ENCODE assay signal across 16 cellular contexts in the genomic region with DNA sequence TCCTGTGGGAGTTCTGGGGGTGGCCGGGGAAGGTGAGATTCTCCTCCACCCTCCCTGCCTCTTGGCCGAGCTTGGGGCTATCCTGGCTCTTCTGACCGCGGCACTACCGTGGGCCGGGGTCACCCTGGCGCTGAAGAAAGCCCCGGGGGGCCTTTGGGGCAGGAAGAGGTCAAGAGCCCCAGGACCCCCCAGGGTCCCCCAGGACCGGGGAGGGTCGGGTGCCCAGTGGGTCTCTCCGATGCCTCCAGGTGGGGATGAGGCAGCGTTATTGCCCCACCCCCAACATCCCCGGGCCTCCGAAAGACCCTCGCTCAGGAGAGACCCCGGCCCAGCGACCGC. TPM values are rescaled to one million over a fixed set of nuclear protein-coding genes. Genes with fewer than 3 reads are reported as not detected.
A peak's percentile ranks its signal among the peaks of the same experiment; 100 is the strongest.
DNase-seq lines count a peak whose midpoint lies in the region; TF ChIP-seq lines count a peak whose summit lies in the region.
"Had no signal": no experiment of that assay in that cellular context is flagged by ENCODE, and none has a peak within 500 bp of the region (broad histone marks: within the 10 kb centered on the region; RNA-seq: fewer than 3 reads in every experiment).

No MANE protein-coding gene starts in this region.

- H2BK120ac ChIP-seq in mesendoderm (ENCODE audit: low read depth, low read length), result no peak overlapping the region

- no peaks in the 10 kb centered on the region for H3K9me3 ChIP-seq in adrenal gland (replicated peaks in 1 of 3)
- no peaks in the 10 kb centered on the region for H3K9me3 ChIP-seq in suprapubic skin
- H3K9me3 ChIP-seq: neutrophil had no signal

- H3K4me1 ChIP-seq in adrenal gland (replicated peaks in 1 of 2) (peaks cover 34 to 46% of the 10 kb centered on the region in 2 donors), suprapubic skin (peaks cover 20% of the 10 kb centered on the region), mesendoderm (ENCODE audit: control insufficient read depth, low read depth, low read length) (no peaks in the 10 kb centered on the region)

- H3K36me3 Mint-ChIP-seq in nephron (ENCODE audit: low read depth), result no peaks in the 10 kb centered on the region

- H3K4ac ChIP-seq in mesendoderm (ENCODE audit: low read depth, low read length), result no peak overlapping the region

- no peak overlapping the region for H3K23ac ChIP-seq in mesendoderm (ENCODE audit: low read length)

- TF ChIP-seq POLR2A in adrenal gland (IDR thresholded peaks at IDR 0.05), result no peak
- TF ChIP-seq POLR2A in suprapubic skin (IDR thresholded peaks at IDR 0.05), result no peak

- intact Hi-C loops in adrenal gland (cut with DNase I), result loop anchor here in 1 of 2 donors (10.0 kb wide), 1 partner anchor 75 kb away; the partner anchor contains the start of genes UTF1 and VENTX

- H3K4me3 Mint-ChIP-seq in nephron, result peak overlapping the region; percentile 65 to 78 (median 67)

- no peak for TF ChIP-seq EP300 in suprapubic skin (IDR thresholded peaks at IDR 0.05)

- peak overlapping the region; percentile 69 to 91 (median 84) for H3K27ac ChIP-seq in adrenal gland
- no peak overlapping the region for H3K27ac ChIP-seq in suprapubic skin
- no peak overlapping the region for H3K27ac ChIP-seq in mesendoderm (ENCODE audit: low read depth, low read length)
- H3K27ac ChIP-seq: neutrophil had no signal

- H3K79me1 ChIP-seq in mesendoderm (ENCODE audit: low read length), result no peaks in the 10 kb centered on the region

- peak overlapping the region in 1 of 3 experiments; percentile 66 for H3K27ac Mint-ChIP-seq in nephron

- H3K4me3 ChIP-seq in H7 (ENCODE audit: insufficient read depth, low read depth, low read length), result peak overlapping the region; percentile 25
- peak overlapping the region in 1 of 4 donors; percentile 86 for H3K4me3 ChIP-seq in adrenal gland
- H3K4me3 ChIP-seq in suprapubic skin, result peak overlapping the region; percentile 58
- H3K4me3 ChIP-seq in mesendoderm (ENCODE audit: low read length), result no peak overlapping the region
- H3K4me3 ChIP-seq: GM12878 had no signal

- peaks cover 13% of the 10 kb centered on the region for H3K27me3 Mint-ChIP-seq in nephron (ENCODE audit: low read depth)

- no peak overlapping the region for H3K9ac ChIP-seq in mesendoderm (ENCODE audit: low read length)

- no peak overlapping the region for H2AK5ac ChIP-seq in mesendoderm (ENCODE audit: low read length)

- 0 to 9% (median 6%) methylated on average over 2 to 16 of the region's 18 CpGs; no CpG with 5 or more reads in 1 of the 4 donors for WGBS in adrenal gland, 4 donors
- 0% methylated on average over 1 of the region's 18 CpGs for WGBS in suprapubic skin
- WGBS in mesendoderm (ENCODE audit: extremely low coverage, insufficient coverage, low lambda C conversion rate), result no CpG with 5 or more reads among the region's 18 CpGs

- no peak overlapping the region for H3K18ac ChIP-seq in mesendoderm (ENCODE audit: low read length)

- H4K5ac ChIP-seq in mesendoderm (ENCODE audit: low read length), result no peak overlapping the region

- no peak overlapping the region for H3K4me2 ChIP-seq in mesendoderm (ENCODE audit: low read length)

- H2BK5ac ChIP-seq in mesendoderm (ENCODE audit: low read length), result no peak overlapping the region

- peaks cover 3% of the 10 kb centered on the region for H3K9me3 Mint-ChIP-seq in nephron

- peaks cover 5% of the 10 kb centered on the region for H3K27me3 ChIP-seq in H7 (ENCODE audit: control insufficient read depth, insufficient read depth, low read length)
- H3K27me3 ChIP-seq in adrenal gland, result no peaks in the 10 kb centered on the region
- H3K27me3 ChIP-seq in suprapubic skin, result peaks cover 68% of the 10 kb centered on the region
- no peaks in the 10 kb centered on the region for H3K27me3 ChIP-seq in mesendoderm (ENCODE audit: insufficient read depth, low read length, poor library complexity)

- H3K79me2 ChIP-seq in mesendoderm (ENCODE audit: control insufficient read depth, insufficient read depth, low read length), result no peaks in the 10 kb centered on the region

- H3K36me3 ChIP-seq in H7 (replicated peaks; ENCODE audit: control insufficient read depth, insufficient read depth, low read length) (peaks cover 2% of the 10 kb centered on the region), adrenal gland (replicated peaks in 1 of 2) (no peaks in the 10 kb centered on the region), suprapubic skin (no peaks in the 10 kb centered on the region), mesendoderm (ENCODE audit: control insufficient read depth, insufficient read depth, low read length) (no peaks in the 10 kb centered on the region)
- H3K36me3 ChIP-seq: neutrophil had no signal

- no peak overlapping the region for H4K8ac ChIP-seq in mesendoderm (ENCODE audit: low read depth, low read length)

- peaks cover 12% of the 10 kb centered on the region for H3K4me1 Mint-ChIP-seq in nephron

- no peak overlapping the region for H3K56ac ChIP-seq in mesendoderm (ENCODE audit: low read length)

- no peak for DNase-seq in H7
- DNase-seq in adrenal gland, result no peak
- peak; percentile 56 for DNase-seq in suprapubic skin (ENCODE audit: low spot score in 2 of 2)
- no peak for DNase-seq in mesendoderm
- no peak for DNase-seq in GF-D8 (lab: John Stamatoyannopoulos, UW)
- no peak for DNase-seq in NK-92 (lab: John Stamatoyannopoulos, UW; ENCODE audit: unreplicated experiment)
- DNase-seq in activated CD4-positive, CD25-positive, alpha-beta regulatory T cell (lab: John Stamatoyannopoulos, UW), result no peak
- DNase-seq: activated CD4-positive, alpha-beta T cell treated with anti-CD3 and anti-CD28 coated beads for 48 hours; activated CD8-positive, alpha-beta memory T cell treated with anti-CD3 and anti-CD28 coated beads, Interleukin-2, amount 50 U/mL, for 48 hours; activated gamma-delta T cell treated with Interleukin-2 at 50 U/mL for 16 hours; NCI-H748 treated with DMSO at 0.1 percent for 48 hours; stimulated activated CD4-positive, alpha-beta T cell treated with anti-CD3 and anti-CD28 coated beads, Interleukin-1b, Interleukin-23, amount 100 ng/mL, for 48 hours; T-helper 9 cell had no signal

- no peak overlapping the region for H2BK15ac ChIP-seq in mesendoderm (replicated peaks; ENCODE audit: low read depth)

- TF ChIP-seq CTCF in adrenal gland (IDR thresholded peaks at IDR 0.05) (no peak), nephron (IDR thresholded peaks at IDR 0.05; ENCODE audit: unreplicated experiment in 3 of 3) (no peak), suprapubic skin (IDR thresholded peaks at IDR 0.05) (no peak)

RNA-seq across cellular contexts. Expression of gene KNDC1, which starts 0.4 kb away (rescaled TPM):
- total RNA-seq in H7 (2014; rRNA removed; shearing (Covaris generic)), result 13.7 and 16.7 TPM in 2 replicates
- 10 to 100 TPM; 12.2 to 93.4 (median 41.5) TPM for total RNA-seq in adrenal gland
- 10 to 100 TPM in 2 of 3 donors, 1 to 10 TPM in 1; 1.0 to 53.2 (median 19.2) TPM for polyA plus RNA-seq in adrenal gland
- 1 to 10 TPM in 1 of 4 donors, under 1 TPM in 3; 0.08 to 2.5 (median 0.58) TPM for total RNA-seq in suprapubic skin
- 0.62 TPM for polyA plus RNA-seq in mesendoderm (2013, experiment 1 of 2)
- polyA plus RNA-seq in mesendoderm (2013, experiment 2 of 2), result 0.56 TPM

Comparison
In these comparisons a context has a peak if more than half of its experiments do, and no peak if none do; other contexts are left out.
1. DNase-seq: peak in suprapubic skin (2 of 2); none in H7 (single experiment), adrenal gland (0 of 7), mesendoderm (single experiment), GF-D8 (single experiment), NK-92 (single experiment) and activated CD4-positive, CD25-positive, alpha-beta regulatory T cell (0 of 4).
2. H3K27ac ChIP-seq: peak in adrenal gland (5 of 5); none in suprapubic skin (single experiment) and mesendoderm (single experiment).